In genomic region chr16:28531777-28532744, GRCh38 we compare ENCODE assay signal across 8 cellular contexts. TPM values are rescaled to one million over a fixed set of nuclear protein-coding genes. Genes with fewer than 3 reads are reported as not detected.
DNase-seq lines count a peak whose midpoint lies in the region; FAIRE-seq and TF ChIP-seq lines count a peak whose summit lies in the region.

No MANE protein-coding gene starts in this region.

- TF ChIP-seq CTCF in fibroblast of the aortic adventitia (IDR thresholded peaks at IDR 0.05; ENCODE audit: insufficient read depth, low read length) (no peak), neutrophil (IDR thresholded peaks at IDR 0.05) (no peak)

- DNase-seq in Ammon's horn (ENCODE audit: low spot score) = peak; percentile 44
- peak; percentile 15 for DNase-seq in NCI-H2196 treated with DMSO at 0.1 percent for 48 hours (lab: John Stamatoyannopoulos, UW; ENCODE audit: unreplicated experiment)
- DNase-seq in fibroblast of the aortic adventitia (ENCODE audit: low read depth) = peak; percentile 61
- no peak for DNase-seq in SIG-M5 (lab: John Stamatoyannopoulos, UW)
- DNase-seq in HEK293T (ENCODE audit: extremely low spot score) = no peak
- DNase-seq in T-helper 1 cell = no peak
- no peak for DNase-seq in HTR-8/SVneo (ENCODE audit: insufficient read length, low spot score)

- H3K9me3 ChIP-seq in neutrophil = no peaks in the 10 kb centered on the region

- H3K36me3 ChIP-seq in neutrophil = no peaks in the 10 kb centered on the region

- FAIRE-seq in HTR-8/SVneo (lab: Jason Lieb, UNC) = no peak

- CTCF ChIA-PET in HEK293T (lab: Yijun Ruan, JAX) = no interaction called here

- H3K4me3 ChIP-seq in fibroblast of the aortic adventitia (ENCODE audit: low read depth, low read length) (no peak overlapping the region), neutrophil (ENCODE audit: low read depth in 1 of 2, low read length in 1 of 2) (no peak overlapping the region)

- POLR2A ChIA-PET in HEK293T (lab: Yijun Ruan, JAX) = no interaction called here

- no peaks in the 10 kb centered on the region for H3K27me3 ChIP-seq in neutrophil

- H3K4me1 ChIP-seq in neutrophil (ENCODE audit: control insufficient read depth in 1 of 2, insufficient read depth in 1 of 2, low read depth in 1 of 2, low read length in 1 of 2) = peaks cover 21 to 28% of the 10 kb centered on the region in 2 experiments

- peak overlapping the region; percentile 38 for H3K27ac ChIP-seq in neutrophil

TF ChIP-seq in HEK293T, 16 proteins besides CTCF, POLR2A, EP300 and RAD21:
- TF ChIP-seq BHLHE40 (IDR thresholded peaks at IDR 0.05; ENCODE audit: borderline replicate concordance) (no peak), FOXA1 (IDR thresholded peaks at IDR 0.05) (no peak), PKNOX1 (IDR thresholded peaks at IDR 0.05) (no peak), TARDBP (IDR thresholded peaks at IDR 0.05) (no peak), SP1 (IDR thresholded peaks at IDR 0.05) (no peak), NFRKB (IDR thresholded peaks at IDR 0.05) (no peak), ZNF384 (IDR thresholded peaks at IDR 0.05) (no peak), FOXK2 (IDR thresholded peaks at IDR 0.05) (no peak), ELF4 (IDR thresholded peaks at IDR 0.05) (no peak), L3MBTL2 (conservative IDR thresholded peaks at IDR 0.05) (no peak), CTBP1 (IDR thresholded peaks at IDR 0.05; ENCODE audit: borderline replicate concordance) (no peak), ARNT (IDR thresholded peaks at IDR 0.05) (no peak), HDGF (IDR thresholded peaks at IDR 0.05; ENCODE audit: borderline replicate concordance) (no peak), LEF1 (IDR thresholded peaks at IDR 0.05; ENCODE audit: borderline replicate concordance) (no peak), SUZ12 (IDR thresholded peaks at IDR 0.05) (no peak), FOXM1 (IDR thresholded peaks at IDR 0.05; ENCODE audit: borderline replicate concordance) (no peak)

RNA-seq across cellular contexts. Expression of gene NUPR1, which starts 6.7 kb away (rescaled TPM):
- 28.8 and 56.1 TPM in 2 replicates for total RNA-seq in fibroblast of the aortic adventitia (ENCODE audit: low replicate concordance)

RNA-seq across cellular contexts. Expression of gene SGF29, which starts 21.7 kb away (rescaled TPM):
- 11.9 and 14.6 TPM in 2 replicates for total RNA-seq in fibroblast of the aortic adventitia (ENCODE audit: low replicate concordance)

RNA-seq across cellular contexts. Expression of gene IL27, which starts 25.4 kb away (rescaled TPM):
- not detected in 2 replicates for total RNA-seq in fibroblast of the aortic adventitia (ENCODE audit: low replicate concordance)

RNA-seq across cellular contexts. Expression of gene APOBR, which starts 37.6 kb away (rescaled TPM):
- total RNA-seq in fibroblast of the aortic adventitia (ENCODE audit: low replicate concordance) = not detected in 2 replicates

RNA-seq across cellular contexts. Expression of gene CLN3, which starts 40.2 kb away (rescaled TPM):
- total RNA-seq in fibroblast of the aortic adventitia (ENCODE audit: low replicate concordance) = 13.6 and 18.4 TPM in 2 replicates

Comparison
In these comparisons a context has a peak if more than half of its experiments do, and no peak if none do; other contexts are left out.
1. DNase-seq: peak in Ammon's horn (single experiment), NCI-H2196 treated with DMSO at 0.1 percent for 48 hours (single experiment) and fibroblast of the aortic adventitia (single experiment); none in SIG-M5 (single experiment), HEK293T (single experiment), T-helper 1 cell (0 of 5) and HTR-8/SVneo (single experiment).